Comparison of ENCODE assay signal across 9 cellular contexts in genomic region chr1:3012511-3013291, GRCh38. TPM values are rescaled to one million over a fixed set of nuclear protein-coding genes. Genes with fewer than 3 reads are reported as not detected.
DNase-seq lines count a peak whose midpoint lies in the region; ATAC-seq and TF ChIP-seq lines count a peak whose summit lies in the region.
"Had no signal": no experiment of that assay in that cellular context is flagged by ENCODE, and none has a peak within 500 bp of the region (broad histone marks: within the 10 kb centered on the region; RNA-seq: fewer than 3 reads in every experiment).

No MANE protein-coding gene starts in this region.

- H3K27ac ChIP-seq in BLaER1 treated with 17β-estradiol and CSF1 and Interleukin-3, amounts not matched to agents 10 nM and 100 nM: no peak overlapping the region
- H3K27ac ChIP-seq: epithelial cell of prostate had no signal

- peak; percentile 27 for DNase-seq in activated T-helper 1 cell treated with Interleukin-2 at 50 U/mL for 16 hours (ENCODE audit: low read depth)
- peak; percentile 63 for DNase-seq in cardiac septum (ENCODE audit: low spot score)
- DNase-seq in sciatic nerve (ENCODE audit: low spot score): peak; percentile 83

- no peak overlapping the region for H3K9ac ChIP-seq in BLaER1 treated with 17β-estradiol and CSF1 and Interleukin-3, amounts not matched to agents 10 nM and 100 nM
- H3K9ac ChIP-seq in Loucy (ENCODE audit: low read depth, low read length, poor library complexity, severe bottlenecking): peak overlapping the region; percentile 23

- H3F3A ChIP-seq in Loucy (ENCODE audit: low read depth): no peaks in the 10 kb centered on the region

- H3K36me3 ChIP-seq in BLaER1 treated with 17β-estradiol and CSF1 and Interleukin-3, amounts not matched to agents 10 nM and 100 nM: peaks cover 0 to 2% (median 0%) of the 10 kb centered on the region in 11 experiments; a peak in 1 of 22 replicates
- H3K36me3 ChIP-seq in Loucy (ENCODE audit: insufficient read depth, low read length): no peaks in the 10 kb centered on the region

- H3K9me2 ChIP-seq in Loucy (replicated peaks; ENCODE audit: low read depth, low read length): no peaks in the 10 kb centered on the region

- intact Hi-C loops in cardiac septum (cut with DNase I): loop anchor here (1.0 to 2.0 kb wide), 2 partner anchors 272 to 412 kb away; no protein-coding TSS in a partner anchor
- intact Hi-C loops in sciatic nerve (cut with DNase I): loop anchor here (5.0 kb wide), 1 partner anchor 400 kb away; no protein-coding TSS in a partner anchor

- H3K4me1 ChIP-seq in BLaER1 treated with 17β-estradiol and CSF1 and Interleukin-3, amounts not matched to agents 10 nM and 100 nM: peaks cover 10 to 22% (median 19%) of the 10 kb centered on the region in 10 experiments; a peak in 19 of 20 replicates
- peaks cover 9% of the 10 kb centered on the region for H3K4me1 ChIP-seq in Loucy (ENCODE audit: insufficient read depth, low read length, poor library complexity, severe bottlenecking)

- peak overlapping the region; percentile 58 to 82 (median 70); a peak in 21 of 22 replicates for H3K4me2 ChIP-seq in BLaER1 treated with 17β-estradiol and CSF1 and Interleukin-3, amounts not matched to agents 10 nM and 100 nM
- H3K4me2 ChIP-seq in Loucy (ENCODE audit: low read depth, low read length, poor library complexity, severe bottlenecking): no peak overlapping the region

- H3K9me3 ChIP-seq in BLaER1 treated with 17β-estradiol and CSF1 and Interleukin-3, amounts not matched to agents 10 nM and 100 nM (replicated peaks in 1 of 11): peaks cover 22 to 31% (median 25%) of the 10 kb centered on the region in 11 experiments
- H3K9me3 ChIP-seq in Loucy (ENCODE audit: insufficient read depth, low read depth, low read length): peaks cover 9% of the 10 kb centered on the region; the same call in 1 of the 2 replicates

- H3K79me2 ChIP-seq in Loucy (ENCODE audit: insufficient read depth, low read length): no peaks in the 10 kb centered on the region

- H2AFZ ChIP-seq in Loucy (ENCODE audit: low read length): peak overlapping the region; percentile 56; the same call in 1 of the 2 replicates

- H4K20me1 ChIP-seq in BLaER1 treated with 17β-estradiol and CSF1 and Interleukin-3, amounts not matched to agents 10 nM and 100 nM: peaks cover 0 to 35% (median 15%) of the 10 kb centered on the region in 11 experiments; a peak in 16 of 22 replicates
- no peaks in the 10 kb centered on the region for H4K20me1 ChIP-seq in Loucy (ENCODE audit: insufficient read depth, low read length, poor library complexity, severe bottlenecking)

- peak; percentile 78 for ATAC-seq in sciatic nerve
- no peak for ATAC-seq in GM19467 (IDR thresholded peaks at IDR 0.05; ENCODE audit: unreplicated experiment)
- no peak for ATAC-seq in GM18861 (IDR thresholded peaks at IDR 0.05; ENCODE audit: unreplicated experiment)
- ATAC-seq in GM21447 (IDR thresholded peaks at IDR 0.05; ENCODE audit: unreplicated experiment): no peak

- H3K27me3 ChIP-seq in BLaER1 treated with 17β-estradiol and CSF1 and Interleukin-3, amounts not matched to agents 10 nM and 100 nM: peaks cover 0 to 43% (median 18%) of the 10 kb centered on the region in 11 experiments; a peak in 14 of 22 replicates
- no peaks in the 10 kb centered on the region for H3K27me3 ChIP-seq in Loucy (ENCODE audit: insufficient read depth, low read length, poor library complexity, severe bottlenecking)

- peak; percentile 65 for TF ChIP-seq CTCF in Loucy (conservative IDR thresholded peaks at IDR 0.05; ENCODE audit: low read length)

- H3K4me3 ChIP-seq in BLaER1 treated with 17β-estradiol and CSF1 and Interleukin-3, amounts not matched to agents 10 nM and 100 nM: no peak overlapping the region
- no peak overlapping the region for H3K4me3 ChIP-seq in Loucy (ENCODE audit: low read length, poor library complexity, severe bottlenecking)

RNA-seq across cellular contexts. Expression of gene ACTRT2, which starts 8.6 kb away (rescaled TPM):
- total RNA-seq in cardiac septum (not detected), sciatic nerve (not detected)

RNA-seq across cellular contexts. Expression of gene PRDM16, which starts 56.3 kb away (rescaled TPM):
- total RNA-seq in cardiac septum (12.9 TPM), sciatic nerve (31.3 TPM)

Comparison
In these comparisons a context has a peak if more than half of its experiments do, and no peak if none do; other contexts are left out.
1. DNase-seq: peak in every context shown above with its lines; median percentile 83 in sciatic nerve; 63 in cardiac septum; 27 in activated T-helper 1 cell treated with Interleukin-2 at 50 U/mL for 16 hours.